1 cellular context compared by ENCODE assay signal in genomic region chr16:10834130-10834529, GRCh38.
TF ChIP-seq lines count a peak whose summit lies in the region.

No MANE protein-coding gene starts in this region.

TF ChIP-seq in HepG2, 621 proteins besides CTCF, POLR2A, EP300 and RAD21:
- 0 out of 2 replicates have a peak, but pooled peaks have one; percentile 15 for TF ChIP-seq ZNF687 (CRISPR knock-in tag; IDR thresholded peaks at IDR 0.05)
- TF ChIP-seq ZNF660 (CRISPR knock-in tag; IDR thresholded peaks at IDR 0.05; ENCODE audit: borderline replicate concordance, low read depth): no peak
